In genomic region chr6:140041571-140042332, GRCh38 we compare ENCODE assay signal across 18 cellular contexts.
"Had no signal": no experiment of that assay in that cellular context is flagged by ENCODE, and none has a peak within 500 bp of the region (broad histone marks: within the 10 kb centered on the region; RNA-seq: fewer than 3 reads in every experiment).

No MANE protein-coding gene starts in this region.

- DNase-seq: activated CD4-positive, alpha-beta T cell treated with anti-CD3 and anti-CD28 coated beads for 1 hour; activated CD4-positive, alpha-beta T cell treated with anti-CD3 and anti-CD28 coated beads, Interleukin-2, amount 50 U/mL, for 48 hours; activated CD8-positive, alpha-beta memory T cell treated with anti-CD3 and anti-CD28 coated beads, Interleukin-2, amount 10 ng/mL, durations not matched to agents 7 days and 5 days; activated effector memory CD4-positive, alpha-beta T cell treated with anti-CD3 and anti-CD28 coated beads, Interleukin-2, amount 50 U/mL, for 16 hours; activated T-cell treated with anti-CD3 and anti-CD28 coated beads, Interleukin-2, amount 50 U/mL, for 24 hours; amniotic stem cell; brain microvascular endothelial cell; foreskin fibroblast; immature natural killer cell; left cardiac atrium; lower lobe of right lung; naive B cell; right lobe of liver; T-helper 9 cell; thyroid gland had no signal

- H3K4me3 ChIP-seq: esophagus muscularis mucosa, lower lobe of right lung, right lobe of liver, thyroid gland had no signal

- H3K27me3 ChIP-seq: brain microvascular endothelial cell, esophagus muscularis mucosa, right lobe of liver, thyroid gland had no signal

- H3K9me3 ChIP-seq: lower lobe of right lung, right lobe of liver, thyroid gland had no signal

- H3K27ac ChIP-seq: brain microvascular endothelial cell, esophagus muscularis mucosa, lower lobe of right lung, right lobe of liver, thyroid gland had no signal

- ATAC-seq: activated CD8-positive, alpha-beta memory T cell treated with anti-CD3 and anti-CD28 coated beads, Interleukin-2, amount 10 ng/mL, durations not matched to agents 7 days and 5 days; activated naive CD4-positive, alpha-beta T cell treated with anti-CD3 and anti-CD28 coated beads, Interleukin-2, amount 50 U/mL, for 72 hours; left cardiac atrium; lower lobe of right lung; right lobe of liver; stimulated activated effector memory CD8-positive, alpha-beta T cell treated with anti-CD3 and anti-CD28 coated beads, Interleukin-12 subunit alpha, Interleukin-12 subunit beta, amount 100 ng/mL, for 72 hours had no signal

- H3K4me1 ChIP-seq: lower lobe of right lung had no signal

- H3K36me3 ChIP-seq: brain microvascular endothelial cell, esophagus muscularis mucosa, lower lobe of right lung, right lobe of liver, thyroid gland had no signal
